ENCODE assay signal across 10 cellular contexts in genomic region chrX:134019567-134020206, GRCh38. TPM values are rescaled to one million over a fixed set of nuclear protein-coding genes. Genes with fewer than 3 reads are reported as not detected.
"Had no signal": no experiment of that assay in that cellular context is flagged by ENCODE, and none has a peak within 500 bp of the region (broad histone marks: within the 10 kb centered on the region; RNA-seq: fewer than 3 reads in every experiment).

No MANE protein-coding gene starts in this region.

- H3K4me3 Mint-ChIP-seq: HFFc6 had no signal

- H3K9me3 ChIP-seq: HAP-1 had no signal

- DNase-seq: GM23248, GOT3, H7, HFFc6, IMR-90 had no signal

- ATAC-seq: HCT116, K562 had no signal

- H2AFZ ChIP-seq: GM23248 had no signal

- H3K36me3 ChIP-seq: HAP-1 had no signal

- H3K4me3 ChIP-seq: GM23248, HAP-1, K562 had no signal

- H3K9ac ChIP-seq: GM23248 had no signal

- H3K27ac ChIP-seq: GM23248, HL-60 had no signal

- H3K27ac Mint-ChIP-seq: HFFc6 had no signal

RNA-seq across cellular contexts. Expression of gene GPC3, which starts 34.3 kb away (rescaled TPM):
- total RNA-seq: GM23248, HFFc6, HT1080, IMR-90 had no signal
- polyA plus RNA-seq: GM23248, IMR-90, K562 had no signal
